ENCODE assay signal across 17 cellular contexts in the genomic region with DNA sequence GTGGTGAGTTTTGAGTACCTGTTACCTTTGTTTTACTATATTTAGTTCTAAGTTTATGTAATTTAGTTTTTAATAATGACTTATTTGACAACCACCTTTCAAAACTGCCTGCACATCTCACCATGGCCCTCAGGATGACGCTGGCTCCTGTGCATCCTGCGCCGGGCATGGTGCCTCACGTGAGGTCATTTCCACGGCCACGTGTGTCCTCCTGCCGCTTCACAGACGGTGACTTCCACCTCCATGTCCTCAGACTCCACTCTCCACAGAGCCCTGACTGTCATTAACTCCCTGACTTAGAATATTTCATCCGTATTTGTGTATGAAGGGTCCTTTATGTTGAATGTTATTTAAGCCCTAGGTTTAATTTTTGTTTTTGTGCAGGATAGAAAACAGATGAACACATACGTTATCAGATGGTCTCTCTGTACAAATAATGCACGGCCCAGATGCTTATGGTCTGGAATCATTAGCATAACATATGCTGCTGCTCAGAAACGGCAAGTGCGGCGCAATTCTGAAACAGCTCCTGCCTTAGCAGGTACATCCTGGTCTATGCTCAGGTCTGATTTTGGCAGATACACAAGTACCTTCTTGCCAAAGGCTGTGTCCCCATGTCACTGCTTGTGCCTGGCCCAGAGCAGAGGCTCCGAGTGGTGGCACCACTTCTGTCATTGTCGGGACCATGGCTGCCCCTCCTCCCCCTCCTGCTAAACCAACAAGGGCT.
A peak's percentile ranks its signal among the peaks of the same experiment; 100 is the strongest.
DNase-seq lines count a peak whose midpoint lies in the region; ATAC-seq, FAIRE-seq and TF ChIP-seq lines count a peak whose summit lies in the region.
"Had no signal": no experiment of that assay in that cellular context is flagged by ENCODE, and none has a peak within 500 bp of the region (broad histone marks: within the 10 kb centered on the region; RNA-seq: fewer than 3 reads in every experiment).

No MANE protein-coding gene starts in this region.

- CTCF ChIA-PET in HepG2 (lab: Yijun Ruan, JAX; ENCODE audit: low intra/inter-chr PET ratio, low total read pairs) = no interaction called here
- CTCF ChIA-PET in K562 (lab: Yijun Ruan, JAX; ENCODE audit: low intra/inter-chr PET ratio) = no interaction called here
- CTCF ChIA-PET in Calu3 (lab: Charles Lee) = no interaction called here

- TF ChIP-seq RAD21 in HepG2 (CRISPR knock-in tag; IDR thresholded peaks at IDR 0.05) (no peak), K562 (CRISPR knock-in tag; conservative IDR thresholded peaks at IDR 0.05 in 1 of 2, IDR thresholded peaks at IDR 0.05 in 1 of 2) (no peak)

- no peaks in the 10 kb centered on the region for H3K79me2 ChIP-seq in HepG2 (ENCODE audit: insufficient read depth, low read length)
- no peaks in the 10 kb centered on the region for H3K79me2 ChIP-seq in K562 (ENCODE audit: control insufficient read depth, insufficient read depth, low read length)

- no peak overlapping the region for H2BK5ac ChIP-seq in neuronal stem cell (ENCODE audit: low read length)

- no peak overlapping the region for H3K4me3 Mint-ChIP-seq in Calu3 (ENCODE audit: low read depth, unreplicated experiment)
- H3K4me3 Mint-ChIP-seq: CD4-positive, alpha-beta memory T cell had no signal

- no peak overlapping the region for H3K18ac ChIP-seq in neuronal stem cell (ENCODE audit: low read length)

- TF ChIP-seq POLR2A in HepG2 (IDR thresholded peaks at IDR 0.05; ENCODE audit: insufficient read depth in 1 of 2, low read depth in 2 of 2, low read length in 2 of 2) (no peak), right lobe of liver (IDR thresholded peaks at IDR 0.05) (no peak), K562 (conservative IDR thresholded peaks at IDR 0.05) (no peak)

- FAIRE-seq in HepG2 (lab: Jason Lieb, UNC) (no peak), K562 (lab: Jason Lieb, UNC) (no peak)
- FAIRE-seq: A549 had no signal

- no peak overlapping the region for H3K4ac ChIP-seq in neuronal stem cell (ENCODE audit: low read length)

- TF ChIP-seq CTCF in HepG2 (CRISPR knock-in tag; IDR thresholded peaks at IDR 0.05) (no peak), right lobe of liver (IDR thresholded peaks at IDR 0.05) (no peak), K562 (IDR thresholded peaks at IDR 0.05 in 2 of 3, conservative IDR thresholded peaks at IDR 0.05 in 1 of 3; ENCODE audit: insufficient read depth in 2 of 3, low read depth in 1 of 3, low read length in 3 of 3) (no peak), Calu3 (IDR thresholded peaks at IDR 0.05; ENCODE audit: unreplicated experiment) (no peak)

- no peak overlapping the region for H4K91ac ChIP-seq in neuronal stem cell (ENCODE audit: low read depth, low read length, poor library complexity)

- no peaks in the 10 kb centered on the region for H3K36me3 ChIP-seq in HepG2 (replicated peaks in 1 of 2; ENCODE audit: control insufficient read depth in 1 of 2, insufficient read depth in 2 of 2, low read length in 2 of 2)
- H3K36me3 ChIP-seq in right lobe of liver = no peaks in the 10 kb centered on the region
- H3K36me3 ChIP-seq in K562 (ENCODE audit: control insufficient read depth, insufficient read depth, low read length) = no peaks in the 10 kb centered on the region
- no peaks in the 10 kb centered on the region for H3K36me3 ChIP-seq in neuronal stem cell (replicated peaks in 1 of 2; ENCODE audit: control insufficient read depth in 2 of 2, insufficient read depth in 2 of 2, low read length in 2 of 2)
- H3K36me3 ChIP-seq: BLaER1 had no signal

- no peaks in the 10 kb centered on the region for H3K4me1 ChIP-seq in HepG2 (ENCODE audit: insufficient read depth, low read length)
- H3K4me1 ChIP-seq in right lobe of liver = no peaks in the 10 kb centered on the region
- peaks cover 0 to 3% of the 10 kb centered on the region in 2 experiments; a peak in 1 of 5 replicates for H3K4me1 ChIP-seq in K562 (replicated peaks in 1 of 2; ENCODE audit: control insufficient read depth in 2 of 2, insufficient read depth in 2 of 2, low read length in 2 of 2)
- H3K4me1 ChIP-seq in neuronal stem cell (ENCODE audit: control insufficient read depth in 2 of 2, insufficient read depth in 1 of 2, low read depth in 1 of 2, low read length in 2 of 2) = no peaks in the 10 kb centered on the region
- H3K4me1 ChIP-seq: A549, BLaER1 had no signal

- no peak overlapping the region for H2BK120ac ChIP-seq in neuronal stem cell (ENCODE audit: low read depth, low read length)

- no TSS peak for BruUV-seq in HepG2 (replicated peaks; lab: Mats Ljungman, UMichigan)
- BruUV-seq in K562 (replicated peaks; lab: Mats Ljungman, UMichigan) = no TSS peak
- BruUV-seq in Calu3 (replicated peaks; lab: Mats Ljungman, UMichigan) = no TSS peak

- 17% methylated on average over 14 of the region's 16 CpGs for WGBS in HepG2 (ENCODE audit: low lambda C conversion rate)
- 56% methylated on average over 12 of the region's 16 CpGs for WGBS in right lobe of liver (ENCODE audit: insufficient coverage, low coverage, low lambda C conversion rate, missing lambda C conversion rate)
- 1% methylated on average over 16 of the region's 16 CpGs for WGBS in K562 (ENCODE audit: insufficient coverage, low coverage, missing lambda C conversion rate)
- no CpG with 5 or more reads among the region's 16 CpGs for WGBS in neuronal stem cell (ENCODE audit: extremely low coverage in 2 of 2, insufficient read length in 2 of 2, insufficient replicate concordance in 1 of 2), 2 donors

- H3K27ac ChIP-seq in HepG2 (ENCODE audit: extremely low read length, insufficient read depth, low read length) (no peak overlapping the region), right lobe of liver (no peak overlapping the region), K562 (ENCODE audit: extremely low read depth, low read depth, low read length) (no peak overlapping the region), neuronal stem cell (replicated peaks; ENCODE audit: low read length) (no peak overlapping the region)
- H3K27ac ChIP-seq: A549, BLaER1, RWPE1 had no signal

- H3K36me3 Mint-ChIP-seq in Calu3 (ENCODE audit: insufficient read depth, unreplicated experiment) = no peaks in the 10 kb centered on the region
- H3K36me3 Mint-ChIP-seq: CD4-positive, alpha-beta memory T cell had no signal

- peak overlapping the region; percentile 35 for H3K23ac ChIP-seq in neuronal stem cell (ENCODE audit: low read depth, low read length, poor library complexity)

- peak overlapping the region; percentile 39 for H3K14ac ChIP-seq in neuronal stem cell (ENCODE audit: low read length)

- no peak for TF ChIP-seq EP300 in HepG2 (IDR thresholded peaks at IDR 0.05; ENCODE audit: low read depth in 2 of 2, low read length in 2 of 2)
- TF ChIP-seq EP300 in HepG2 (CRISPR knock-in tag; IDR thresholded peaks at IDR 0.05; ENCODE audit: borderline replicate concordance) = no peak
- no peak for TF ChIP-seq EP300 in K562 (IDR thresholded peaks at IDR 0.05; ENCODE audit: low read length)

- H3K9ac ChIP-seq in HepG2 (ENCODE audit: insufficient read depth, low read depth, low read length) (no peak overlapping the region), K562 (ENCODE audit: insufficient read depth in 1 of 2, low read depth in 2 of 2, low read length in 2 of 2) (no peak overlapping the region), neuronal stem cell (ENCODE audit: low read depth, low read length, poor library complexity) (no peak overlapping the region)
- H3K9ac ChIP-seq: BLaER1 had no signal

- H2AK5ac ChIP-seq in neuronal stem cell (ENCODE audit: low read depth, low read length) = peak overlapping the region; percentile 24

- peaks cover 44% of the 10 kb centered on the region for H3K27me3 Mint-ChIP-seq in Calu3 (ENCODE audit: unreplicated experiment)
- H3K27me3 Mint-ChIP-seq: CD4-positive, alpha-beta memory T cell had no signal

- no peaks in the 10 kb centered on the region for H3K9me3 ChIP-seq in HepG2 (ENCODE audit: low read length)
- H3K9me3 ChIP-seq in right lobe of liver = no peaks in the 10 kb centered on the region
- no peaks in the 10 kb centered on the region for H3K9me3 ChIP-seq in K562 (replicated peaks; ENCODE audit: control insufficient read depth, insufficient read depth, low read depth, low read length)
- no peaks in the 10 kb centered on the region for H3K9me3 ChIP-seq in neuronal stem cell (replicated peaks in 1 of 2; ENCODE audit: control insufficient read depth in 2 of 2, insufficient read depth in 1 of 2, low read depth in 1 of 2, low read length in 2 of 2)
- H3K9me3 ChIP-seq: A549, BLaER1 had no signal

- H3K9me1 ChIP-seq in K562 (ENCODE audit: control insufficient read depth, insufficient read depth, low read length) = no peaks in the 10 kb centered on the region

- no peak overlapping the region for H3K4me3 ChIP-seq in HepG2 (replicated peaks in 1 of 3; ENCODE audit: insufficient read depth in 1 of 3, low read depth in 2 of 3, low read length in 3 of 3)
- no peak overlapping the region for H3K4me3 ChIP-seq in right lobe of liver
- H3K4me3 ChIP-seq in K562 = no peak overlapping the region
- H3K4me3 ChIP-seq in neuronal stem cell (ENCODE audit: low read length in 2 of 2) = no peak overlapping the region
- H3K4me3 ChIP-seq: A549, BLaER1 had no signal

- H3K27me3 ChIP-seq in HepG2 (ENCODE audit: control insufficient read depth in 1 of 2, insufficient read depth in 2 of 2, low read length in 2 of 2) = peaks cover 17 to 86% of the 10 kb centered on the region in 2 experiments
- H3K27me3 ChIP-seq in right lobe of liver = no peaks in the 10 kb centered on the region
- peaks cover 12 to 52% of the 10 kb centered on the region in 2 experiments; a peak in 4 of 5 replicates for H3K27me3 ChIP-seq in K562 (ENCODE audit: control insufficient read depth in 2 of 2, insufficient read depth in 2 of 2, low read length in 2 of 2)
- H3K27me3 ChIP-seq in neuronal stem cell (ENCODE audit: control insufficient read depth in 3 of 3, insufficient read depth in 3 of 3, low read depth in 1 of 3, low read length in 3 of 3) = no peaks in the 10 kb centered on the region
- H3K27me3 ChIP-seq: BLaER1 had no signal

- no peak overlapping the region for H4K8ac ChIP-seq in neuronal stem cell (ENCODE audit: low read depth, low read length)

- intact Hi-C loops in HepG2 (cut with micrococcal nuclease; ENCODE audit: unreplicated experiment) (no loop called here), right lobe of liver (cut with DNase I) (no loop called here), K562 (cut with micrococcal nuclease) (no loop called here), Calu3 (cut with micrococcal nuclease; ENCODE audit: unreplicated experiment) (no loop called here)

- H4K20me1 ChIP-seq in HepG2 (ENCODE audit: insufficient read depth, low read length) (no peaks in the 10 kb centered on the region), K562 (replicated peaks; ENCODE audit: control insufficient read depth, insufficient read depth, low read length) (peaks cover 31% of the 10 kb centered on the region)
- H4K20me1 ChIP-seq: BLaER1 had no signal

- H3K4me1 Mint-ChIP-seq in Calu3 (ENCODE audit: low read depth, unreplicated experiment) = no peaks in the 10 kb centered on the region

- H3K4me2 ChIP-seq in HepG2 (ENCODE audit: low read depth, low read length) (no peak overlapping the region), K562 (ENCODE audit: insufficient read depth, low read length) (no peak overlapping the region), neuronal stem cell (ENCODE audit: insufficient read depth, low read length, poor library complexity, severe bottlenecking) (no peak overlapping the region)
- H3K4me2 ChIP-seq: A549, BLaER1 had no signal

- no peak overlapping the region for H2BK12ac ChIP-seq in neuronal stem cell (ENCODE audit: low read length)

- ATAC-seq in HepG2 (no peak), right lobe of liver (no peak), K562 (no peak)
- ATAC-seq: PC-3 had no signal

- peaks cover 2% of the 10 kb centered on the region for H3K79me1 ChIP-seq in neuronal stem cell (ENCODE audit: low read depth, low read length)

- DNase-seq in HepG2 (ENCODE audit: low spot score) (no peak), right lobe of liver (no peak), K562 (ENCODE audit: extremely low read depth in 1 of 4, low spot score in 3 of 4) (no peak), neuronal stem cell (ENCODE audit: low spot score) (no peak), NCI-H82 (lab: John Stamatoyannopoulos, UW) (no peak), Calu3 (no peak)
- no peak for DNase-seq in effector CD4-positive, alpha-beta T cell
- DNase-seq: CD4-positive, alpha-beta memory T cell; DMS79 treated with DMSO at 0.1 percent for 48 hours; HCEC 1CT; NCI-H1092 treated with DMSO at 0.1 percent for 48 hours; NCI-H2227 treated with DMSO at 0.1 percent for 48 hours; PC-3; SIG-M5 had no signal

- in situ Hi-C loops in HepG2 (cut with HindIII; ENCODE audit: extremely low pct_ligation_motif_present, low pct_unique_long_range_greater_than_20kb) = no loop called here
- in situ Hi-C loops in K562 (cut with MboI) = no loop called here

- H2AFZ ChIP-seq in HepG2 (ENCODE audit: low read length) (no peak overlapping the region), K562 (ENCODE audit: low read depth, low read length) (no peak overlapping the region), neuronal stem cell (ENCODE audit: low read length) (no peak overlapping the region)

- POLR2A ChIA-PET in HepG2 (lab: Yijun Ruan, JAX) = no interaction called here
- POLR2A ChIA-PET in K562 (lab: Yijun Ruan, JAX) = no interaction called here

- H3K27ac Mint-ChIP-seq in Calu3 (ENCODE audit: unreplicated experiment) = no peak overlapping the region

- no peak overlapping the region for H2BK15ac ChIP-seq in neuronal stem cell (ENCODE audit: low read length)

- no peaks in the 10 kb centered on the region for H3K9me3 Mint-ChIP-seq in Calu3 (ENCODE audit: low read depth, unreplicated experiment)
- H3K9me3 Mint-ChIP-seq: CD4-positive, alpha-beta memory T cell had no signal
